29 cellular contexts compared by ENCODE assay signal in genomic region chr15:53625962-53626845, GRCh38.
"Had no signal": no experiment of that assay in that cellular context is flagged by ENCODE, and none has a peak within 500 bp of the region (broad histone marks: within the 10 kb centered on the region; RNA-seq: fewer than 3 reads in every experiment).

No MANE protein-coding gene starts in this region.

- H3K4me1 ChIP-seq: colonic mucosa, esophagus squamous epithelium, gastroesophageal sphincter, heart left ventricle, left lung, psoas muscle, right atrium auricular region, tibial artery had no signal

- DNase-seq: activated B cell treated with CpG ODN at 0.5 μM for 24 hours; activated CD4-positive, alpha-beta T cell treated with anti-CD3 and anti-CD28 coated beads for 36 hours; activated CD4-positive, alpha-beta T cell treated with anti-CD3 and anti-CD28 coated beads, Interleukin-2, amount 50 U/mL, for 4 hours; activated CD8-positive, alpha-beta memory T cell treated with anti-CD3 and anti-CD28 coated beads for 24 hours; activated CD8-positive, alpha-beta memory T cell treated with anti-CD3 and anti-CD28 coated beads, Interleukin-2, amount 50 U/mL, for 4 hours; activated naive CD4-positive, alpha-beta T cell; activated T-cell treated with anti-CD3 and anti-CD28 coated beads, Interleukin-2, amount 50 U/mL, for 24 hours; central memory CD4-positive, alpha-beta T cell; colonic mucosa; dorsolateral prefrontal cortex; esophagus squamous epithelium; heart left ventricle; kidney glomerular epithelial cell; naive thymus-derived CD8-positive, alpha-beta T cell; psoas muscle; stimulated activated CD4-positive, alpha-beta T cell treated with anti-CD3 and anti-CD28 coated beads, Interleukin-4, amount 100 ng/mL, for 4 hours; substantia nigra; T-cell; tibial artery had no signal

- H3K9me3 ChIP-seq: colonic mucosa, esophagus squamous epithelium, gastroesophageal sphincter, heart left ventricle, left lung, neutrophil, ovary, psoas muscle, right atrium auricular region, tibial artery had no signal

- H3K27ac Mint-ChIP-seq: activated B cell treated with CpG ODN at 0.5 μM for 24 hours; activated CD4-positive, alpha-beta T cell treated with anti-CD3 and anti-CD28 coated beads for 36 hours; activated naive CD8-positive, alpha-beta T cell; activated T-cell treated with anti-CD3 and anti-CD28 coated beads, Interleukin-2, amount 50 U/mL, for 24 hours; activated T-helper 2 cell treated with anti-CD3 and anti-CD28 coated beads, Interferon-gamma antibody, Interleukin-2, Interleukin-4, amounts not matched to agents 10 μg/mL and 5 μg/mL and 100 μg/mL, durations not matched to agents 14 hours and 24 hours and 36 hours; mesothelial cell of epicardium; naive thymus-derived CD8-positive, alpha-beta T cell; stimulated activated naive CD8-positive, alpha-beta T cell treated with anti-CD3 and anti-CD28 coated beads, Interleukin-15, Interleukin-2, amounts not matched to agents 100 ng/mL and 50 ng/mL, for 24 hours; T-cell had no signal

- H3K27ac ChIP-seq: colonic mucosa, dorsolateral prefrontal cortex, esophagus squamous epithelium, gastroesophageal sphincter, heart left ventricle, left lung, neutrophil, ovary, psoas muscle, right atrium auricular region, tibial artery had no signal

- H3K4me3 ChIP-seq: colonic mucosa, dorsolateral prefrontal cortex, esophagus squamous epithelium, gastroesophageal sphincter, heart left ventricle, left lung, lung, ovary, psoas muscle, right atrium auricular region, tibial artery had no signal

- H3K4me3 Mint-ChIP-seq: activated B cell treated with CpG ODN at 0.5 μM for 24 hours; activated CD4-positive, alpha-beta T cell treated with anti-CD3 and anti-CD28 coated beads for 36 hours; activated naive CD8-positive, alpha-beta T cell; activated T-cell treated with anti-CD3 and anti-CD28 coated beads, Interleukin-2, amount 50 U/mL, for 24 hours; mesothelial cell of epicardium; naive thymus-derived CD8-positive, alpha-beta T cell; stimulated activated naive CD8-positive, alpha-beta T cell treated with anti-CD3 and anti-CD28 coated beads, Interleukin-15, Interleukin-2, amounts not matched to agents 100 ng/mL and 50 ng/mL, for 24 hours; T-cell had no signal

- H3K27me3 Mint-ChIP-seq: activated B cell treated with CpG ODN at 0.5 μM for 24 hours; activated CD4-positive, alpha-beta T cell treated with anti-CD3 and anti-CD28 coated beads for 36 hours; activated T-cell treated with anti-CD3 and anti-CD28 coated beads, Interleukin-2, amount 50 U/mL, for 24 hours; stimulated activated naive CD8-positive, alpha-beta T cell treated with anti-CD3 and anti-CD28 coated beads, Interleukin-15, Interleukin-2, amounts not matched to agents 100 ng/mL and 50 ng/mL, for 24 hours; T-cell had no signal

- H3K27me3 ChIP-seq: colonic mucosa, dorsolateral prefrontal cortex, esophagus squamous epithelium, gastroesophageal sphincter, heart left ventricle, left lung, neutrophil, ovary, right atrium auricular region, tibial artery had no signal

- H3K36me3 ChIP-seq: colonic mucosa, esophagus squamous epithelium, gastroesophageal sphincter, heart left ventricle, left lung, neutrophil, ovary, right atrium auricular region, tibial artery had no signal

- H3K4me1 Mint-ChIP-seq: activated B cell treated with CpG ODN at 0.5 μM for 24 hours; activated CD4-positive, alpha-beta T cell treated with anti-CD3 and anti-CD28 coated beads for 36 hours; mesothelial cell of epicardium; naive thymus-derived CD8-positive, alpha-beta T cell; T-cell had no signal

- H3K36me3 Mint-ChIP-seq: activated naive CD8-positive, alpha-beta T cell; mesothelial cell of epicardium; naive thymus-derived CD8-positive, alpha-beta T cell; T-cell had no signal
